Comparison of ENCODE assay signal across 24 cellular contexts in genomic region chr1:189150624-189151023, GRCh38.
DNase-seq lines count a peak whose midpoint lies in the region; ATAC-seq and TF ChIP-seq lines count a peak whose summit lies in the region.
"Had no signal": no experiment of that assay in that cellular context is flagged by ENCODE, and none has a peak within 500 bp of the region (broad histone marks: within the 10 kb centered on the region; RNA-seq: fewer than 3 reads in every experiment).

No MANE protein-coding gene starts in this region.

- H3K4me1 ChIP-seq in suprapubic skin: no peaks in the 10 kb centered on the region

- H3K4me1 Mint-ChIP-seq in progenitor cell of endocrine pancreas (ENCODE audit: low read depth): no peaks in the 10 kb centered on the region

- H3K36me3 ChIP-seq in suprapubic skin: no peaks in the 10 kb centered on the region
- H3K36me3 ChIP-seq: BE2C, MG63 had no signal

- TF ChIP-seq EP300 in suprapubic skin (IDR thresholded peaks at IDR 0.05): no peak

- H3K27ac ChIP-seq in suprapubic skin: no peak overlapping the region
- H3K27ac ChIP-seq: 22Rv1, HL-60 had no signal

- WGBS in suprapubic skin: 89% methylated on average over 6 of the region's 6 CpGs

- in situ Hi-C loops in SK-MEL-5 (cut with HindIII; ENCODE audit: low pct_unique_long_range_greater_than_20kb, low sequenced_read_pairs): no loop called here

- H3K4me3 ChIP-seq in GM12865 (ENCODE audit: low read depth, low read length): peak overlapping the region; percentile 20; the same call in 1 of the 2 replicates
- H3K4me3 ChIP-seq in suprapubic skin: no peak overlapping the region
- H3K4me3 ChIP-seq: MG63 had no signal

- DNase-seq in NCI-H146 (lab: John Stamatoyannopoulos, UW) (peak; percentile 8), NCI-H146 treated with DMSO at 0.1 percent for 48 hours (lab: John Stamatoyannopoulos, UW; ENCODE audit: unreplicated experiment) (no peak), GM12865 (ENCODE audit: low read depth) (no peak), SK-MEL-5 (ENCODE audit: low read depth, low spot score) (peak; percentile 6), progenitor cell of endocrine pancreas (ENCODE audit: low spot score, unreplicated experiment) (no peak), suprapubic skin (ENCODE audit: low spot score in 2 of 2) (no peak), AG08395 (ENCODE audit: low spot score) (no peak)
- DNase-seq: BE2C; CD4-positive, CD25-positive, alpha-beta regulatory T cell; DMS79 treated with DMSO at 0.1 percent for 48 hours; IMR-90; Kasumi-1; MG63; NCI-H1092; NCI-H1436 treated with DMSO at 0.1 percent for 48 hours; NCI-H510A; NCI-H774; OCI-M1; SHP77; SK-N-SH; T-helper 1 cell had no signal

- H3K36me3 Mint-ChIP-seq in progenitor cell of endocrine pancreas (ENCODE audit: insufficient read depth): no peaks in the 10 kb centered on the region
- H3K36me3 Mint-ChIP-seq: CD4-positive, CD25-positive, alpha-beta regulatory T cell had no signal

- no peaks in the 10 kb centered on the region for H3K27me3 Mint-ChIP-seq in progenitor cell of endocrine pancreas
- H3K27me3 Mint-ChIP-seq: CD4-positive, CD25-positive, alpha-beta regulatory T cell had no signal

- TF ChIP-seq CTCF in GM12865 (IDR thresholded peaks at IDR 0.05; ENCODE audit: insufficient read depth, low read depth, low read length, missing control alignments): no peak
- TF ChIP-seq CTCF in progenitor cell of endocrine pancreas (IDR thresholded peaks at IDR 0.05; ENCODE audit: unreplicated experiment): no peak
- TF ChIP-seq CTCF in suprapubic skin (IDR thresholded peaks at IDR 0.05): no peak

- no peaks in the 10 kb centered on the region for H3K27me3 ChIP-seq in suprapubic skin
- H3K27me3 ChIP-seq: BE2C, MG63 had no signal

- H3K9me3 Mint-ChIP-seq in progenitor cell of endocrine pancreas (ENCODE audit: low read depth): no peaks in the 10 kb centered on the region

- no peak for TF ChIP-seq POLR2A in suprapubic skin (IDR thresholded peaks at IDR 0.05)

- no peak overlapping the region for H3K27ac Mint-ChIP-seq in progenitor cell of endocrine pancreas
- H3K27ac Mint-ChIP-seq: CD4-positive, CD25-positive, alpha-beta regulatory T cell had no signal

- ATAC-seq in GM21447 (IDR thresholded peaks at IDR 0.05; ENCODE audit: unreplicated experiment): no peak

- no peaks in the 10 kb centered on the region for H3K9me3 ChIP-seq in suprapubic skin
- H3K9me3 ChIP-seq: BE2C, MG63, SK-N-SH had no signal

- H3K4me3 Mint-ChIP-seq in progenitor cell of endocrine pancreas (ENCODE audit: low read depth): peak overlapping the region; percentile 21
- H3K4me3 Mint-ChIP-seq: CD4-positive, CD25-positive, alpha-beta regulatory T cell had no signal

Comparison
In these comparisons a context has a peak if more than half of its experiments do, and no peak if none do; other contexts are left out.
1. DNase-seq: peak in NCI-H146 (single experiment) and SK-MEL-5 (single experiment); none in NCI-H146 treated with DMSO at 0.1 percent for 48 hours (single experiment), GM12865 (single experiment), progenitor cell of endocrine pancreas (single experiment), suprapubic skin (0 of 2) and AG08395 (single experiment).